ENCODE assay signal across 12 cellular contexts in the genomic region with DNA sequence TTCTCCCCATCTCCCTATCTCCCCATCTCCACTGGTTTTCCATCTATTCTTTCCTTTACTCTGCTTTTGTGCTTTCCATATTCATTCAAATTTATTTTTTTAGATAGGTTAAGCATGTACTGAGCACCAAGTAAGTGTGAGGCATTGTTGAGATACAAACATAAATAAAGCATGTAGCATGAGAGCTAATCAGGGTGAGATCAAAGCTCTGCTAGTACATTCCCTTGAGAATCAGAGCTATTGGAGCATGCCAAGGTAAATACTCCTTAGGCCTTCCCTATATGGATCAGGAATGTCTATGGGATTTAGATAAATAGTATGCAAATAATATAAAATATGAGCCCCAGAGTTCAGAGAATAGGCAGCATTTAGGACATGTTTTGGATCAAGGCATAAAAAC. TPM values are rescaled to one million over a fixed set of nuclear protein-coding genes. Genes with fewer than 3 reads are reported as not detected.
DNase-seq lines count a peak whose midpoint lies in the region; ATAC-seq and TF ChIP-seq lines count a peak whose summit lies in the region.
"Had no signal": no experiment of that assay in that cellular context is flagged by ENCODE, and none has a peak within 500 bp of the region (broad histone marks: within the 10 kb centered on the region; RNA-seq: fewer than 3 reads in every experiment).

No MANE protein-coding gene starts in this region.

- H4K20me1 ChIP-seq in IMR-90 (ENCODE audit: insufficient read depth, low read length): no peaks in the 10 kb centered on the region

- H3K9me1 ChIP-seq in IMR-90 (ENCODE audit: insufficient read depth, low read length): no peaks in the 10 kb centered on the region

- peaks cover 14 to 16% of the 10 kb centered on the region in 2 donors for H3K4me1 Mint-ChIP-seq in natural killer cell treated with Interleukin-12 subunit alpha and Interleukin-12 subunit beta and Interleukin-15 and Interleukin-18, amount 100 ng/mL, for 72 hours (ENCODE audit: low read depth in 2 of 2)

- no peak overlapping the region for H2AK9ac ChIP-seq in IMR-90 (replicated peaks; ENCODE audit: low read depth, low read length, poor library complexity)

- no peak overlapping the region for H2BK20ac ChIP-seq in IMR-90 (ENCODE audit: low read depth, low read length)

- H3K23ac ChIP-seq in IMR-90 (ENCODE audit: low read depth, low read length): no peak overlapping the region

- CTCF ChIA-PET in IMR-90 (lab: Yijun Ruan, JAX): no interaction called here

- H2BK15ac ChIP-seq in IMR-90 (ENCODE audit: low read depth, low read length): no peak overlapping the region

- no peak overlapping the region for H3K27ac Mint-ChIP-seq in natural killer cell treated with Interleukin-12 subunit alpha and Interleukin-12 subunit beta and Interleukin-15 and Interleukin-18, amount 100 ng/mL, for 72 hours
- H3K27ac Mint-ChIP-seq: CD4-positive, CD25-positive, alpha-beta regulatory T cell had no signal

- no peak for TF ChIP-seq POLR2A in IMR-90 (IDR thresholded peaks at IDR 0.05; ENCODE audit: low read depth, low read length)
- no peak for TF ChIP-seq POLR2A in Peyer's patch (IDR thresholded peaks at IDR 0.05)
- TF ChIP-seq POLR2A in thyroid gland (IDR thresholded peaks at IDR 0.05): no peak

- H3K79me1 ChIP-seq in IMR-90 (ENCODE audit: low read depth in 1 of 2, low read length in 2 of 2): peaks cover 0 to 5% of the 10 kb centered on the region in 2 experiments; a peak in 2 of 4 replicates

- 0 out of 2 replicates have a peak, but pooled peaks cover 2% of the 10 kb centered on the region for H3K4me1 ChIP-seq in IMR-90 (ENCODE audit: control insufficient read depth, insufficient read depth, low read length)
- H3K4me1 ChIP-seq in Peyer's patch: peaks cover 0 to 15% (median 0%) of the 10 kb centered on the region in 4 donors
- peaks cover 18 to 42% of the 10 kb centered on the region in 2 donors for H3K4me1 ChIP-seq in left lung
- peaks cover 9 to 38% of the 10 kb centered on the region in 2 donors for H3K4me1 ChIP-seq in thyroid gland

- H2AK5ac ChIP-seq in IMR-90 (ENCODE audit: low read depth, low read length): no peak overlapping the region

- H3K18ac ChIP-seq in IMR-90 (ENCODE audit: low read depth, low read length): no peak overlapping the region

- ATAC-seq in IMR-90 (ENCODE audit: low read depth) (no peak), left lung (peak; percentile 38), GM21447 (IDR thresholded peaks at IDR 0.05; ENCODE audit: unreplicated experiment) (no peak)
- no peak for ATAC-seq in natural killer cell treated with Interleukin-12 subunit alpha and Interleukin-12 subunit beta and Interleukin-15 and Interleukin-18, amount 100 ng/mL, for 72 hours

- in situ Hi-C loops in IMR-90 (cut with MboI; ENCODE audit: low sequenced_read_pairs): no loop called here

- TF ChIP-seq CTCF in IMR-90 (conservative IDR thresholded peaks at IDR 0.05; ENCODE audit: low read depth, low read length) (no peak), Peyer's patch (IDR thresholded peaks at IDR 0.05) (no peak), left lung (IDR thresholded peaks at IDR 0.05) (no peak), thyroid gland (IDR thresholded peaks at IDR 0.05) (no peak), coronary artery (IDR thresholded peaks at IDR 0.05) (no peak)

- H3K9me3 ChIP-seq in IMR-90 (ENCODE audit: control insufficient read depth, insufficient read depth, low read length) (no peaks in the 10 kb centered on the region), Peyer's patch (no peaks in the 10 kb centered on the region), left lung (no peaks in the 10 kb centered on the region), thyroid gland (no peaks in the 10 kb centered on the region)

- no peak overlapping the region for H3K4me3 ChIP-seq in IMR-90 (ENCODE audit: insufficient read depth, low read depth, low read length)
- H3K4me3 ChIP-seq in Peyer's patch: no peak overlapping the region
- H3K4me3 ChIP-seq in left lung: no peak overlapping the region
- no peak overlapping the region for H3K4me3 ChIP-seq in thyroid gland (replicated peaks in 1 of 3)
- H3K4me3 ChIP-seq in coronary artery: no peak overlapping the region
- H3K4me3 ChIP-seq: SK-N-MC had no signal

- no peak overlapping the region for H3K14ac ChIP-seq in IMR-90 (replicated peaks; ENCODE audit: low read depth, low read length)

- no peaks in the 10 kb centered on the region for H3K36me3 ChIP-seq in IMR-90 (ENCODE audit: control insufficient read depth, insufficient read depth, low read length)
- H3K36me3 ChIP-seq in Peyer's patch: no peaks in the 10 kb centered on the region
- H3K36me3 ChIP-seq in left lung: no peaks in the 10 kb centered on the region
- no peaks in the 10 kb centered on the region for H3K36me3 ChIP-seq in thyroid gland

- no peak overlapping the region for H3K9ac ChIP-seq in IMR-90 (ENCODE audit: low read depth, low read length)

- intact Hi-C loops in IMR-90 (cut with micrococcal nuclease) (no loop called here), left lung (cut with DNase I) (no loop called here), thyroid gland (cut with DNase I) (no loop called here)

- H3K4me3 Mint-ChIP-seq in natural killer cell treated with Interleukin-12 subunit alpha and Interleukin-12 subunit beta and Interleukin-15 and Interleukin-18, amount 100 ng/mL, for 72 hours: no peak overlapping the region
- H3K4me3 Mint-ChIP-seq: CD4-positive, CD25-positive, alpha-beta regulatory T cell had no signal

- no peaks in the 10 kb centered on the region for H3K27me3 Mint-ChIP-seq in natural killer cell treated with Interleukin-12 subunit alpha and Interleukin-12 subunit beta and Interleukin-15 and Interleukin-18, amount 100 ng/mL, for 72 hours
- H3K27me3 Mint-ChIP-seq: CD4-positive, CD25-positive, alpha-beta regulatory T cell had no signal

- DNase-seq in IMR-90 (peak; percentile 6), Peyer's patch (no peak), left lung (no peak), thyroid gland (no peak), coronary artery (ENCODE audit: low spot score) (no peak)
- DNase-seq in natural killer cell treated with Interleukin-12 subunit alpha and Interleukin-12 subunit beta and Interleukin-15 and Interleukin-18, amount 100 ng/mL, for 72 hours (ENCODE audit: low spot score): no peak
- DNase-seq: CD4-positive, CD25-positive, alpha-beta regulatory T cell; GOT3; NCI-H1436 treated with DMSO at 0.1 percent for 48 hours; occipital lobe had no signal

- H4K5ac ChIP-seq in IMR-90 (ENCODE audit: low read depth, low read length): no peak overlapping the region

- peaks cover 5% of the 10 kb centered on the region for H3K36me3 Mint-ChIP-seq in natural killer cell treated with Interleukin-12 subunit alpha and Interleukin-12 subunit beta and Interleukin-15 and Interleukin-18, amount 100 ng/mL, for 72 hours

- TF ChIP-seq RAD21 in IMR-90 (IDR thresholded peaks at IDR 0.05; ENCODE audit: low read length): no peak

- no peak overlapping the region for H3K4ac ChIP-seq in IMR-90 (ENCODE audit: low read depth, low read length)

- no peak overlapping the region for H4K8ac ChIP-seq in IMR-90 (ENCODE audit: low read depth in 2 of 2, low read length in 2 of 2)

- H3K27ac ChIP-seq in IMR-90 (ENCODE audit: insufficient read depth, low read length) (no peak overlapping the region), Peyer's patch (peak overlapping the region in 3 of 4 donors; percentile 1 to 55 (median 13)), left lung (peak overlapping the region; percentile 2 to 33), thyroid gland (peak overlapping the region; percentile 6 to 34 (median 31)), coronary artery (peak overlapping the region in 1 of 2 donors; percentile 12)
- H3K27ac ChIP-seq: SK-N-MC had no signal

- dilution Hi-C loops in IMR-90 (cut with HindIII; ENCODE audit: low sequenced_read_pairs, unreplicated experiment): no loop called here

- H3K4me2 ChIP-seq in IMR-90 (ENCODE audit: low read depth, low read length): no peak overlapping the region

- no peak overlapping the region for H4K91ac ChIP-seq in IMR-90 (ENCODE audit: insufficient read depth, low read depth, low read length)

- H2AFZ ChIP-seq in IMR-90 (replicated peaks; ENCODE audit: low read length, poor library complexity): no peak overlapping the region

- no peaks in the 10 kb centered on the region for H3K27me3 ChIP-seq in IMR-90 (ENCODE audit: control insufficient read depth, insufficient read depth, low read length)
- H3K27me3 ChIP-seq in Peyer's patch: no peaks in the 10 kb centered on the region
- H3K27me3 ChIP-seq in left lung: no peaks in the 10 kb centered on the region
- H3K27me3 ChIP-seq in thyroid gland: no peaks in the 10 kb centered on the region

- no peak overlapping the region for H3K56ac ChIP-seq in IMR-90 (ENCODE audit: extremely low read depth, insufficient read depth, low read length)

- no TSS peak for BruUV-seq in IMR-90 (replicated peaks; lab: Mats Ljungman, UMichigan)

- no peaks in the 10 kb centered on the region for H3K9me3 Mint-ChIP-seq in natural killer cell treated with Interleukin-12 subunit alpha and Interleukin-12 subunit beta and Interleukin-15 and Interleukin-18, amount 100 ng/mL, for 72 hours
- H3K9me3 Mint-ChIP-seq: CD4-positive, CD25-positive, alpha-beta regulatory T cell had no signal

- POLR2A ChIA-PET in IMR-90 (lab: Charles Lee; ENCODE audit: unreplicated experiment): no interaction called here

- H2BK5ac ChIP-seq in IMR-90 (ENCODE audit: low read depth, low read length, poor library complexity, severe bottlenecking): no peak overlapping the region

- H2BK120ac ChIP-seq in IMR-90 (ENCODE audit: low read depth, low read length): no peak overlapping the region

TF ChIP-seq in IMR-90, 13 proteins besides CTCF, POLR2A, EP300 and RAD21 (continues in another document):
- TF ChIP-seq MXI1 (IDR thresholded peaks at IDR 0.05; ENCODE audit: borderline replicate concordance, low read depth, low read length) (no peak), NFE2L2 (IDR thresholded peaks at IDR 0.05; ENCODE audit: low read depth, low read length) (no peak)

RNA-seq across cellular contexts. Expression of a gene that starts 25.3 kb away (rescaled TPM):
- total RNA-seq in IMR-90 (2012; rRNA removed) (16.7 and 23.1 TPM in 2 replicates), Peyer's patch (10 to 100 TPM; 35.0 to 70.5 (median 51.5) TPM), left lung (10 to 100 TPM; 42.5 to 49.2 TPM), thyroid gland (10 to 100 TPM; 33.2 to 70.3 (median 38.6) TPM)
- polyA plus RNA-seq in IMR-90 (2012; rRNA removed): 20.3 and 20.9 TPM in 2 replicates
- 11.4 TPM in 2 replicates for polyA plus RNA-seq in IMR-90 (2012; cell fraction: cytosol; rRNA removed)
- polyA plus RNA-seq in IMR-90 (2012; cell fraction: nucleus; rRNA removed; ENCODE audit: low replicate concordance): 4.4 and 16.0 TPM in 2 replicates
- 10 to 100 TPM; 53.8 to 66.6 TPM for total RNA-seq in natural killer cell treated with Interleukin-12 subunit alpha and Interleukin-12 subunit beta and Interleukin-15 and Interleukin-18, amount 100 ng/mL, for 72 hours

RNA-seq across cellular contexts. Expression of a gene that starts 25.7 kb away (rescaled TPM):
- total RNA-seq in IMR-90 (2012; rRNA removed) (0.83 and 1.1 TPM in 2 replicates), Peyer's patch (10 to 100 TPM in 3 of 4 donors, not detected in 1; 26.1 to 35.4 (median 33.1) TPM), left lung (1 to 10 TPM; 2.3 to 4.0 TPM), thyroid gland (10 to 100 TPM in 1 of 4 donors, 1 to 10 TPM in 3; 6.9 to 10.6 (median 8.1) TPM)
- polyA plus RNA-seq in IMR-90 (2012; rRNA removed): 1.1 and 1.4 TPM in 2 replicates
- polyA plus RNA-seq in IMR-90 (2012; cell fraction: cytosol; rRNA removed): 0.97 and 1.7 TPM in 2 replicates
- polyA plus RNA-seq in IMR-90 (2012; cell fraction: nucleus; rRNA removed; ENCODE audit: low replicate concordance): 1.2 and 1.8 TPM in 2 replicates
- 1 to 10 TPM; 3.1 to 4.5 TPM for total RNA-seq in natural killer cell treated with Interleukin-12 subunit alpha and Interleukin-12 subunit beta and Interleukin-15 and Interleukin-18, amount 100 ng/mL, for 72 hours
